Comparison of ENCODE assay signal across 30 cellular contexts in genomic region chr1:63648689-63649088, GRCh38.
"Had no signal": no experiment of that assay in that cellular context is flagged by ENCODE, and none has a peak within 500 bp of the region (broad histone marks: within the 10 kb centered on the region; RNA-seq: fewer than 3 reads in every experiment).

No MANE protein-coding gene starts in this region.

- ATAC-seq: activated CD4-positive, alpha-beta T cell treated with anti-CD3 and anti-CD28 coated beads for 36 hours; activated CD8-positive, alpha-beta memory T cell treated with anti-CD3 and anti-CD28 coated beads, Interleukin-2, amount 10 ng/mL, durations not matched to agents 7 days and 5 days; activated CD8-positive, alpha-beta T cell treated with anti-CD3 and anti-CD28 coated beads, Interleukin-2, amount 10 ng/mL, durations not matched to agents 7 days and 5 days; activated T-cell treated with anti-CD3 and anti-CD28 coated beads, Interleukin-2, amount 50 U/mL, for 4 hours; activated T-helper 17 cell treated with anti-CD3 and anti-CD28 coated beads, Interleukin-2, amount 50 U/mL, for 72 hours; body of pancreas; effector memory CD8-positive, alpha-beta T cell; foreskin keratinocyte; gastroesophageal sphincter; heart right ventricle had no signal

- H3K79me2 ChIP-seq: hepatocyte had no signal

- H2AFZ ChIP-seq: hepatocyte had no signal

- H3K27me3 Mint-ChIP-seq: activated CD4-positive, alpha-beta memory T cell treated with anti-CD3 and anti-CD28 coated beads for 36 hours; activated CD4-positive, alpha-beta T cell treated with anti-CD3 and anti-CD28 coated beads for 36 hours; activated CD4-positive, alpha-beta T cell treated with anti-CD3 and anti-CD28 coated beads, Interleukin-2, amount 10 ng/mL, durations not matched to agents 24 days and 14 days; activated CD8-positive, alpha-beta memory T cell treated with anti-CD3 and anti-CD28 coated beads, Interleukin-2, amount 10 ng/mL, durations not matched to agents 7 days and 5 days; activated naive CD8-positive, alpha-beta T cell; activated T-helper 17 cell treated with anti-CD3 and anti-CD28 coated beads, Interleukin-2, amount 50 U/mL, for 72 hours; effector memory CD8-positive, alpha-beta T cell had no signal

- H3K9me3 Mint-ChIP-seq: activated CD4-positive, alpha-beta memory T cell treated with anti-CD3 and anti-CD28 coated beads for 36 hours; activated T-cell treated with anti-CD3 and anti-CD28 coated beads, Interleukin-2, amount 50 U/mL, for 4 hours; activated T-helper 17 cell treated with anti-CD3 and anti-CD28 coated beads, Interleukin-2, amount 50 U/mL, for 72 hours; effector memory CD8-positive, alpha-beta T cell had no signal

- DNase-seq: activated CD4-positive, alpha-beta memory T cell treated with anti-CD3 and anti-CD28 coated beads for 36 hours; activated CD4-positive, alpha-beta T cell treated with anti-CD3 and anti-CD28 coated beads for 36 hours; activated CD4-positive, alpha-beta T cell treated with anti-CD3 and anti-CD28 coated beads, Interleukin-2, amount 10 ng/mL, durations not matched to agents 24 days and 14 days; activated CD4-positive, CD25-positive, alpha-beta regulatory T cell; activated CD4-positive, CD25-positive, alpha-beta regulatory T cell treated with anti-CD3 and anti-CD28 coated beads, Interleukin-2, amount 50 U/mL, for 72 hours; activated CD8-positive, alpha-beta memory T cell treated with anti-CD3 and anti-CD28 coated beads, Interleukin-2, amount 10 ng/mL, durations not matched to agents 7 days and 5 days; activated CD8-positive, alpha-beta memory T cell treated with anti-CD3 and anti-CD28 coated beads, Interleukin-2, amount 50 U/mL, for 4 hours; activated CD8-positive, alpha-beta T cell treated with anti-CD3 and anti-CD28 coated beads, Interleukin-2, amount 10 ng/mL, durations not matched to agents 7 days and 5 days; activated effector memory CD4-positive, alpha-beta T cell treated with Interleukin-2 at 50 U/mL for 16 hours; activated gamma-delta T cell treated with Interleukin-2 at 50 U/mL for 16 hours; activated naive CD4-positive, alpha-beta T cell treated with anti-CD3 and anti-CD28 coated beads, Interleukin-2, amount 50 U/mL, for 16 hours; activated naive CD4-positive, alpha-beta T cell treated with Interleukin-2 at 50 U/mL for 16 hours; activated T-cell treated with anti-CD3 and anti-CD28 coated beads, Interleukin-2, amount 50 U/mL, for 4 hours; amniotic stem cell; anterior cingulate cortex; body of pancreas; caudate nucleus; cortex of kidney; effector CD4-positive, alpha-beta T cell; effector memory CD8-positive, alpha-beta T cell; erythroblast; foreskin keratinocyte; heart right ventricle; T-helper 2 cell had no signal

- H3K27ac Mint-ChIP-seq: activated CD4-positive, alpha-beta T cell treated with anti-CD3 and anti-CD28 coated beads for 36 hours; activated CD4-positive, alpha-beta T cell treated with anti-CD3 and anti-CD28 coated beads, Interleukin-2, amount 10 ng/mL, durations not matched to agents 24 days and 14 days; activated CD8-positive, alpha-beta memory T cell treated with anti-CD3 and anti-CD28 coated beads, Interleukin-2, amount 10 ng/mL, durations not matched to agents 7 days and 5 days; activated CD8-positive, alpha-beta T cell treated with anti-CD3 and anti-CD28 coated beads, Interleukin-2, amount 10 ng/mL, durations not matched to agents 7 days and 5 days; activated naive CD8-positive, alpha-beta T cell; activated T-helper 17 cell treated with anti-CD3 and anti-CD28 coated beads, Interleukin-2, amount 50 U/mL, for 72 hours had no signal

- H3K27ac ChIP-seq: body of pancreas, esophagus muscularis mucosa, foreskin keratinocyte, gastroesophageal sphincter, heart right ventricle, hepatocyte had no signal

- H3K27me3 ChIP-seq: body of pancreas, esophagus muscularis mucosa, foreskin keratinocyte, gastroesophageal sphincter, heart right ventricle, hepatocyte had no signal

- FAIRE-seq: colon had no signal

- H3K4me3 Mint-ChIP-seq: activated CD4-positive, alpha-beta memory T cell treated with anti-CD3 and anti-CD28 coated beads for 36 hours; activated CD4-positive, alpha-beta T cell treated with anti-CD3 and anti-CD28 coated beads for 36 hours; activated CD4-positive, alpha-beta T cell treated with anti-CD3 and anti-CD28 coated beads, Interleukin-2, amount 10 ng/mL, durations not matched to agents 24 days and 14 days; activated CD8-positive, alpha-beta memory T cell treated with anti-CD3 and anti-CD28 coated beads, Interleukin-2, amount 10 ng/mL, durations not matched to agents 7 days and 5 days; activated CD8-positive, alpha-beta T cell treated with anti-CD3 and anti-CD28 coated beads, Interleukin-2, amount 10 ng/mL, durations not matched to agents 7 days and 5 days; activated naive CD8-positive, alpha-beta T cell; activated T-cell treated with anti-CD3 and anti-CD28 coated beads, Interleukin-2, amount 50 U/mL, for 4 hours; activated T-helper 17 cell treated with anti-CD3 and anti-CD28 coated beads, Interleukin-2, amount 50 U/mL, for 72 hours; effector memory CD8-positive, alpha-beta T cell had no signal

- H3K4me3 ChIP-seq: body of pancreas, esophagus muscularis mucosa, gastroesophageal sphincter, heart right ventricle, hepatocyte had no signal

- H3K9me3 ChIP-seq: body of pancreas, esophagus muscularis mucosa, gastroesophageal sphincter, heart right ventricle had no signal

- H3K4me2 ChIP-seq: hepatocyte had no signal
